Comparison of ENCODE assay signal across 8 cellular contexts in the genomic region with DNA sequence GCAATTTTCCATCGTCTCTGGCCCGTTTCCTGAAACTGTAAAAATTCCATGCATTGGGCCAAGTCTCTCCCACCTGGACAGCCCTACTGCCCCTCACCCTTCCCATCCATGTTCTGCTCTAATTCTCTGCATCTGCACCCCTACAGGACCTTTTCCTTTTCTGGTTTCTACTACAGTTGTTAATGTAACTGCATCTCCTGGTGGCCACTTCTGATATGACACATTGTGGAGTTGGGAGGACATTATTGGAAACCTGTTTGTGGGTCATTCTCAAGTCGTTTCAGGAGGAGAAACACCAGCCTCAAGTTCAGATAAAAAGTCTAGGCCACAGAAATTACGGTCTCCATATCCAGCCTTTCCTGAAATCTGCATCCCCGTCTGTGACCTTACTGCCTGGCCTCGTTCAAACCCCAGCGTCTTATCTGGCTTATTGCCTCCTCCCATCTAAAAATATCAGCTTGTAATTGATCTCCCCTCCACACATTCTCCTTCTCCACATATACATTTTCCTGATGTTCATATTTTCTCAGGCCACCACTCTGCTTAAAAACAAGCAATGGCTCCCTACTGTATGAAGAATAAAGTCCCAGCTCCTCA. TPM values are rescaled to one million over a fixed set of nuclear protein-coding genes. Genes with fewer than 3 reads are reported as not detected.
DNase-seq lines count a peak whose midpoint lies in the region; ATAC-seq and TF ChIP-seq lines count a peak whose summit lies in the region.

No MANE protein-coding gene starts in this region.

- peaks cover 7% of the 10 kb centered on the region for H3K9me3 ChIP-seq in left ventricle myocardium inferior (replicated peaks)

- H3K27me3 ChIP-seq in left ventricle myocardium inferior (ENCODE audit: low read depth), result peaks cover 7% of the 10 kb centered on the region

- TF ChIP-seq POLR2A in NB4 (IDR thresholded peaks at IDR 0.05; ENCODE audit: extremely low read depth, insufficient read length), result no peak

- H3K4me3 ChIP-seq in NB4 (ENCODE audit: low read depth, low read length) (no peak overlapping the region), left ventricle myocardium inferior (no peak overlapping the region)

- ATAC-seq in GM18511 (IDR thresholded peaks at IDR 0.05; ENCODE audit: unreplicated experiment) (no peak), GM19452 (IDR thresholded peaks at IDR 0.05; ENCODE audit: unreplicated experiment) (no peak)

- no peak overlapping the region for H3K27ac ChIP-seq in left ventricle myocardium inferior (replicated peaks)

- TF ChIP-seq CTCF in GM12874 (IDR thresholded peaks at IDR 0.05; ENCODE audit: insufficient read depth, low read depth, low read length) (peak; percentile 70), NB4 (IDR thresholded peaks at IDR 0.05; ENCODE audit: low read depth, low read length) (peak; percentile 79), left ventricle myocardium inferior (IDR thresholded peaks at IDR 0.05; ENCODE audit: borderline replicate concordance) (peak; percentile 80)

- intact Hi-C loops in left ventricle myocardium inferior (cut with micrococcal nuclease), result no loop called here

- peak; percentile 30 to 44 for DNase-seq in AML-193 (lab: John Stamatoyannopoulos, UW)
- DNase-seq in NB4 (ENCODE audit: low read depth), result peak; percentile 57
- peak; percentile 21 for DNase-seq in activated T-cell treated with anti-CD3 and anti-CD28 coated beads for 4 hours
- DNase-seq in left ventricle myocardium inferior, result no peak
- peak; percentile 45 for DNase-seq in smooth muscle cell of the brain vasculature (ENCODE audit: low read depth, low spot score)

- H3K4me1 ChIP-seq in left ventricle myocardium inferior, result peaks cover 4% of the 10 kb centered on the region

- no peaks in the 10 kb centered on the region for H3K36me3 ChIP-seq in left ventricle myocardium inferior

RNA-seq across cellular contexts. Expression of gene EMP1, which starts 37.6 kb away (rescaled TPM):
- total RNA-seq in left ventricle myocardium inferior, result 90.5 TPM
